ENCODE assay signal across 3 cellular contexts in genomic region chr5:73136277-73136606, GRCh38.
TF ChIP-seq lines count a peak whose summit lies in the region.

No MANE protein-coding gene starts in this region.

TF ChIP-seq in GM23338, 12 proteins besides CTCF, POLR2A, EP300 and RAD21 (continues in another document):
- no peak for TF ChIP-seq ZNF462 (CRISPR knock-in tag; IDR thresholded peaks at IDR 0.05)
- TF ChIP-seq CREB1 (CRISPR knock-in tag; IDR thresholded peaks at IDR 0.05; ENCODE audit: low read depth), result no peak
- no peak for TF ChIP-seq ZNF114 (CRISPR knock-in tag; IDR thresholded peaks at IDR 0.05)
- TF ChIP-seq ETS1 (IDR thresholded peaks at IDR 0.05), result no peak
- no peak for TF ChIP-seq EZH2 (IDR thresholded peaks at IDR 0.05; ENCODE audit: low read depth, unreplicated experiment)

TF ChIP-seq in K562, 482 proteins besides CTCF, POLR2A, EP300 and RAD21:
- TF ChIP-seq ZNF551 (CRISPR knock-in tag; IDR thresholded peaks at IDR 0.05), result no peak
- TF ChIP-seq JUND (IDR thresholded peaks at IDR 0.05; ENCODE audit: borderline replicate concordance, low read depth, low read length), result no peak
- no peak for TF ChIP-seq JUND (tag; IDR thresholded peaks at IDR 0.05; ENCODE audit: borderline replicate concordance, low read depth, low read length)
- TF ChIP-seq CBX2 (IDR thresholded peaks at IDR 0.05; ENCODE audit: insufficient read depth, low read length, poor library complexity, severe bottlenecking), result no peak
- no peak for TF ChIP-seq TFAP4 (CRISPR knock-in tag; IDR thresholded peaks at IDR 0.05; ENCODE audit: borderline replicate concordance)
- no peak for TF ChIP-seq HINFP (tag; conservative IDR thresholded peaks at IDR 0.05; ENCODE audit: low read depth)
- TF ChIP-seq PHTF2 (CRISPR knock-in tag; IDR thresholded peaks at IDR 0.05), result no peak
- TF ChIP-seq RBM15 (IDR thresholded peaks at IDR 0.05; ENCODE audit: insufficient read depth, low read length), result no peak
- TF ChIP-seq JUNB (CRISPR knock-in tag; conservative IDR thresholded peaks at IDR 0.05), result no peak
- no peak for TF ChIP-seq ZNF140 (CRISPR knock-in tag; IDR thresholded peaks at IDR 0.05)
- TF ChIP-seq ZEB2 (IDR thresholded peaks at IDR 0.05), result no peak
- no peak for TF ChIP-seq ZFP36 (IDR thresholded peaks at IDR 0.05; ENCODE audit: low read depth, low read length, partially characterized antibody)
- TF ChIP-seq PHF20 (IDR thresholded peaks at IDR 0.05; ENCODE audit: partially characterized antibody), result no peak
- TF ChIP-seq SAFB (IDR thresholded peaks at IDR 0.05; ENCODE audit: borderline replicate concordance, low read depth, low read length), result no peak
- no peak for TF ChIP-seq ZC3H4 (CRISPR knock-in tag; IDR thresholded peaks at IDR 0.05; ENCODE audit: borderline replicate concordance)
- TF ChIP-seq KDM5B (IDR thresholded peaks at IDR 0.05; ENCODE audit: insufficient replicate concordance, low read depth, low read length), result no peak
- no peak for TF ChIP-seq ZKSCAN8 (CRISPR knock-in tag; IDR thresholded peaks at IDR 0.05)
- no peak for TF ChIP-seq GTF2B (IDR thresholded peaks at IDR 0.05; ENCODE audit: extremely low read depth, insufficient read length)
- no peak for TF ChIP-seq BCLAF1 (IDR thresholded peaks at IDR 0.05; ENCODE audit: borderline replicate concordance in 1 of 2, control insufficient read depth in 1 of 2, low read depth in 2 of 2, low read length in 1 of 2)

TF ChIP-seq in HepG2, 621 proteins besides CTCF, POLR2A, EP300 and RAD21:
- TF ChIP-seq NFIC (IDR thresholded peaks at IDR 0.05; ENCODE audit: low read length) (no peak), ELK4 (CRISPR knock-in tag; IDR thresholded peaks at IDR 0.05; ENCODE audit: borderline replicate concordance) (no peak), ZNF790 (CRISPR knock-in tag; IDR thresholded peaks at IDR 0.05; ENCODE audit: borderline replicate concordance) (no peak), HDAC1 (CRISPR knock-in tag; IDR thresholded peaks at IDR 0.05) (no peak), RXRA (CRISPR knock-in tag; IDR thresholded peaks at IDR 0.05) (no peak), ZNF337 (CRISPR knock-in tag; IDR thresholded peaks at IDR 0.05; ENCODE audit: borderline replicate concordance, low read depth) (no peak), KDM1A (CRISPR knock-in tag; IDR thresholded peaks at IDR 0.05) (no peak)
